ENCODE assay signal across 16 cellular contexts in genomic region chr1:79716481-79716880, GRCh38.
DNase-seq lines count a peak whose midpoint lies in the region; ATAC-seq lines count a peak whose summit lies in the region.
"Had no signal": no experiment of that assay in that cellular context is flagged by ENCODE, and none has a peak within 500 bp of the region (broad histone marks: within the 10 kb centered on the region; RNA-seq: fewer than 3 reads in every experiment).

No MANE protein-coding gene starts in this region.

- DNase-seq in HT1080 (ENCODE audit: low read depth) (peak; percentile 46), brain pericyte (ENCODE audit: low read depth, low spot score) (peak; percentile 4), NK-92 (lab: John Stamatoyannopoulos, UW; ENCODE audit: unreplicated experiment) (no peak), NCI-H2107 treated with DMSO at 0.1 percent for 48 hours (lab: John Stamatoyannopoulos, UW; ENCODE audit: unreplicated experiment) (no peak)
- DNase-seq: DMS79; left cardiac atrium; MV-4-11; NCI-H446 treated with DMSO at 0.1 percent for 48 hours; SHP77 treated with DMSO at 0.1 percent for 48 hours; stimulated activated CD4-positive, alpha-beta T cell treated with anti-CD3 and anti-CD28 coated beads, Interleukin-12 subunit alpha, Interleukin-12 subunit beta, amount 100 ng/mL, for 4 hours; WERI-Rb-1 had no signal

- peak overlapping the region; percentile 9 for H2AFZ ChIP-seq in ACC112 (ENCODE audit: low read length, unreplicated experiment)

- H3K27me3 ChIP-seq in ACC112 (ENCODE audit: insufficient read depth, low read length) (no peaks in the 10 kb centered on the region), iPS-20b (ENCODE audit: insufficient read depth, low read length) (no peaks in the 10 kb centered on the region)

- no peaks in the 10 kb centered on the region for H3K79me2 ChIP-seq in ACC112 (ENCODE audit: control insufficient read depth, insufficient read depth, low read length, unreplicated experiment)

- H3K9ac ChIP-seq in iPS-20b (ENCODE audit: low read depth, low read length), result no peak overlapping the region

- H3K4me3 ChIP-seq in ACC112 (ENCODE audit: low read depth, low read length) (no peak overlapping the region), iPS-20b (ENCODE audit: low read length) (peak overlapping the region; percentile 35; the same call in 1 of the 2 replicates)

- no peaks in the 10 kb centered on the region for H3K36me3 ChIP-seq in ACC112 (ENCODE audit: insufficient read depth, low read length)
- no peaks in the 10 kb centered on the region for H3K36me3 ChIP-seq in iPS-20b (ENCODE audit: insufficient read depth, low read depth, low read length)
- H3K36me3 ChIP-seq: WERI-Rb-1 had no signal

- H3K4me1 ChIP-seq in ACC112 (ENCODE audit: control insufficient read depth, insufficient read depth, low read length, unreplicated experiment), result peaks cover 9% of the 10 kb centered on the region
- peaks cover 7% of the 10 kb centered on the region; the same call in 1 of the 2 replicates for H3K4me1 ChIP-seq in iPS-20b (ENCODE audit: insufficient read depth, low read length)

- no peak for ATAC-seq in GM18867 (IDR thresholded peaks at IDR 0.05; ENCODE audit: unreplicated experiment)
- ATAC-seq in HG03457 (IDR thresholded peaks at IDR 0.05; ENCODE audit: unreplicated experiment), result no peak
- ATAC-seq: natural killer cell treated with Interleukin-12 subunit alpha and Interleukin-12 subunit beta and Interleukin-15 and Interleukin-18, amount 100 ng/mL, for 72 hours had no signal

- H3K27ac ChIP-seq in ACC112 (ENCODE audit: low read depth, low read length) (peak overlapping the region; percentile 34; the same call in 1 of the 2 replicates), iPS-20b (ENCODE audit: low read length) (no peak overlapping the region)
- H3K27ac ChIP-seq: WERI-Rb-1 had no signal

- peaks cover 10% of the 10 kb centered on the region; the same call in 1 of the 2 replicates for H3K9me3 ChIP-seq in iPS-20b (ENCODE audit: insufficient read depth, low read depth, low read length)

Comparison
In these comparisons a context has a peak if more than half of its experiments do, and no peak if none do; other contexts are left out.
1. DNase-seq: peak in HT1080 (single experiment) and brain pericyte (single experiment); none in NK-92 (single experiment) and NCI-H2107 treated with DMSO at 0.1 percent for 48 hours (single experiment).